In genomic region chr2:181780159-181781081, GRCh38 we compare ENCODE assay signal across 8 cellular contexts.
A peak's percentile ranks its signal among the peaks of the same experiment; 100 is the strongest.
DNase-seq lines count a peak whose midpoint lies in the region; ATAC-seq and TF ChIP-seq lines count a peak whose summit lies in the region.

No MANE protein-coding gene starts in this region.

- H2AFZ ChIP-seq in DND-41 (ENCODE audit: low read depth, low read length) = peak overlapping the region; percentile 57
- H2AFZ ChIP-seq in Loucy (ENCODE audit: low read length) = peak overlapping the region; percentile 51

- H3K36me3 Mint-ChIP-seq in naive thymus-derived CD8-positive, alpha-beta T cell = no peaks in the 10 kb centered on the region

- no peaks in the 10 kb centered on the region for H3K79me2 ChIP-seq in DND-41 (ENCODE audit: insufficient read depth, low read length)
- H3K79me2 ChIP-seq in Loucy (ENCODE audit: insufficient read depth, low read length) = no peaks in the 10 kb centered on the region

- H3F3A ChIP-seq in Loucy (ENCODE audit: low read depth) = no peaks in the 10 kb centered on the region

- H3K4me2 ChIP-seq in DND-41 (ENCODE audit: insufficient read depth, low read length) = no peak overlapping the region
- peak overlapping the region; percentile 13 for H3K4me2 ChIP-seq in Loucy (ENCODE audit: low read depth, low read length, poor library complexity, severe bottlenecking)

- H3K27me3 Mint-ChIP-seq in naive thymus-derived CD8-positive, alpha-beta T cell = peaks cover 0 to 5% (median 0%) of the 10 kb centered on the region in 5 donors

- H3K36me3 ChIP-seq in DND-41 (ENCODE audit: insufficient read depth, low read length) (no peaks in the 10 kb centered on the region), Loucy (ENCODE audit: insufficient read depth, low read length) (no peaks in the 10 kb centered on the region)

- no peak overlapping the region for H3K4me3 Mint-ChIP-seq in naive thymus-derived CD8-positive, alpha-beta T cell

- no peaks in the 10 kb centered on the region for H3K9me3 Mint-ChIP-seq in naive thymus-derived CD8-positive, alpha-beta T cell

- no peak overlapping the region for H3K27ac Mint-ChIP-seq in naive thymus-derived CD8-positive, alpha-beta T cell

- peaks cover 21% of the 10 kb centered on the region for H3K4me1 ChIP-seq in DND-41 (ENCODE audit: insufficient read depth, low read length)
- peaks cover 50% of the 10 kb centered on the region for H3K4me1 ChIP-seq in Loucy (ENCODE audit: insufficient read depth, low read length, poor library complexity, severe bottlenecking)
- peaks cover 51% of the 10 kb centered on the region for H3K4me1 ChIP-seq in foreskin keratinocyte

- no peaks in the 10 kb centered on the region for H4K20me1 ChIP-seq in DND-41 (ENCODE audit: insufficient read depth, low read length)
- no peaks in the 10 kb centered on the region for H4K20me1 ChIP-seq in Loucy (ENCODE audit: insufficient read depth, low read length, poor library complexity, severe bottlenecking)

- peak; percentile 40; the same call in 2 of the 3 replicates for ATAC-seq in DND-41 (ENCODE audit: insufficient read depth, low read depth)
- ATAC-seq in GM21576 (IDR thresholded peaks at IDR 0.05; ENCODE audit: unreplicated experiment) = peak; percentile 56
- no peak for ATAC-seq in foreskin keratinocyte
- ATAC-seq in naive thymus-derived CD8-positive, alpha-beta T cell = no peak

- TF ChIP-seq CTCF in DND-41 (IDR thresholded peaks at IDR 0.05; ENCODE audit: borderline replicate concordance, extremely low read depth, low read length, poor library complexity, severe bottlenecking) (no peak), Loucy (conservative IDR thresholded peaks at IDR 0.05; ENCODE audit: low read length) (no peak), foreskin keratinocyte (conservative IDR thresholded peaks at IDR 0.05) (no peak)

- H3K4me3 ChIP-seq in DND-41 (ENCODE audit: low read depth in 1 of 2, low read length in 2 of 2) = no peak overlapping the region
- H3K4me3 ChIP-seq in Loucy (ENCODE audit: low read length, poor library complexity, severe bottlenecking) = peak overlapping the region; percentile 0

- H3K9ac ChIP-seq in DND-41 (ENCODE audit: low read depth, low read length) (no peak overlapping the region), Loucy (ENCODE audit: low read depth, low read length, poor library complexity, severe bottlenecking) (no peak overlapping the region)

- H3K4me1 Mint-ChIP-seq in naive thymus-derived CD8-positive, alpha-beta T cell = no peaks in the 10 kb centered on the region

- POLR2A ChIA-PET in naive thymus-derived CD8-positive, alpha-beta T cell (lab: Charles Lee) = no interaction called here

- DNase-seq in DND-41 (no peak), foreskin keratinocyte (no peak), NCI-H2171 treated with DMSO at 0.1 percent for 48 hours (lab: John Stamatoyannopoulos, UW) (no peak), DMS 273 treated with DMSO at 0.1 percent for 48 hours (lab: John Stamatoyannopoulos, UW) (no peak)
- DNase-seq in stimulated activated CD4-positive, alpha-beta T cell treated with anti-CD3 and anti-CD28 coated beads, Interleukin-4, amount 100 ng/mL, for 1 hour = no peak
- DNase-seq in naive thymus-derived CD8-positive, alpha-beta T cell = no peak

- H3K27me3 ChIP-seq in DND-41 (ENCODE audit: insufficient read depth, low read length, poor library complexity) = no peaks in the 10 kb centered on the region
- no peaks in the 10 kb centered on the region for H3K27me3 ChIP-seq in Loucy (ENCODE audit: insufficient read depth, low read length, poor library complexity, severe bottlenecking)
- H3K27me3 ChIP-seq in foreskin keratinocyte = no peaks in the 10 kb centered on the region

- no peaks in the 10 kb centered on the region for H3K9me2 ChIP-seq in Loucy (replicated peaks; ENCODE audit: low read depth, low read length)

- no peaks in the 10 kb centered on the region for H3K9me3 ChIP-seq in DND-41 (ENCODE audit: insufficient read depth, low read length, severe bottlenecking)
- no peaks in the 10 kb centered on the region for H3K9me3 ChIP-seq in Loucy (ENCODE audit: insufficient read depth, low read depth, low read length)

- H3K27ac ChIP-seq in DND-41 (ENCODE audit: low read length) (peak overlapping the region; percentile 66), foreskin keratinocyte (peak overlapping the region; percentile 21)

Comparison
In these comparisons a context has a peak if more than half of its experiments do, and no peak if none do; other contexts are left out.
1. ATAC-seq: peak in DND-41 (single experiment) and GM21576 (single experiment); none in foreskin keratinocyte (single experiment) and naive thymus-derived CD8-positive, alpha-beta T cell (0 of 2).